Comparison of ENCODE assay signal across 8 cellular contexts in the genomic region with DNA sequence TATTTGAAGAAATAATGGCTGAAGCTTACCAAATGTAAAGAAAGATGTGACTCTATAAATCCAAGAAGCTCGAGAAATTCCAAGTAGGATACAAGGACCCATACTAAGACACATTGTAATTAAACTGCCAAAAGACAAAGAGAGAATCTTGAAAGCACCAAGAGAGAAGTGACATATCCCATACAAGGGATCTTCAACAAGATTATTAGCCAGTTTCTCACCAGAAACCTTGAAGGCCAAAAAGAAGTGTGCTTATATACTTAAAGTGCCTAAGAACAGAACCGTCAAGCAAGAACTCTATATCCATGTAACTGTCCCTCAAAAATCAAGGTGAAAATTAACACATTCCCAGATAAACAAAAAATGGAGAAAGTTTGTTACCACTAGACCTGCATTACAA.
"Had no signal": no experiment of that assay in that cellular context is flagged by ENCODE, and none has a peak within 500 bp of the region (broad histone marks: within the 10 kb centered on the region; RNA-seq: fewer than 3 reads in every experiment).

No MANE protein-coding gene starts in this region.

- DNase-seq: H9, HCEC 1CT, Karpas-422, KBM-7 had no signal

- H3K36me3 Mint-ChIP-seq: IgD-negative memory B cell had no signal

- H3K4me3 Mint-ChIP-seq: GM23338, H9, IgD-negative memory B cell had no signal

- H3K27ac Mint-ChIP-seq: GM23338, H9, IgD-negative memory B cell had no signal

- H3K27ac ChIP-seq: KMS-11 had no signal

- H3K4me1 Mint-ChIP-seq: IgD-negative memory B cell had no signal

- H3K4me2 ChIP-seq: GM23338, KMS-11 had no signal

- H3K9ac ChIP-seq: KMS-11 had no signal

- H3K27me3 Mint-ChIP-seq: IgD-negative memory B cell had no signal

- H3K4me3 ChIP-seq: GM23338 had no signal

- ATAC-seq: GM23338, HepG2 had no signal
